24 cellular contexts compared by ENCODE assay signal in the genomic region with DNA sequence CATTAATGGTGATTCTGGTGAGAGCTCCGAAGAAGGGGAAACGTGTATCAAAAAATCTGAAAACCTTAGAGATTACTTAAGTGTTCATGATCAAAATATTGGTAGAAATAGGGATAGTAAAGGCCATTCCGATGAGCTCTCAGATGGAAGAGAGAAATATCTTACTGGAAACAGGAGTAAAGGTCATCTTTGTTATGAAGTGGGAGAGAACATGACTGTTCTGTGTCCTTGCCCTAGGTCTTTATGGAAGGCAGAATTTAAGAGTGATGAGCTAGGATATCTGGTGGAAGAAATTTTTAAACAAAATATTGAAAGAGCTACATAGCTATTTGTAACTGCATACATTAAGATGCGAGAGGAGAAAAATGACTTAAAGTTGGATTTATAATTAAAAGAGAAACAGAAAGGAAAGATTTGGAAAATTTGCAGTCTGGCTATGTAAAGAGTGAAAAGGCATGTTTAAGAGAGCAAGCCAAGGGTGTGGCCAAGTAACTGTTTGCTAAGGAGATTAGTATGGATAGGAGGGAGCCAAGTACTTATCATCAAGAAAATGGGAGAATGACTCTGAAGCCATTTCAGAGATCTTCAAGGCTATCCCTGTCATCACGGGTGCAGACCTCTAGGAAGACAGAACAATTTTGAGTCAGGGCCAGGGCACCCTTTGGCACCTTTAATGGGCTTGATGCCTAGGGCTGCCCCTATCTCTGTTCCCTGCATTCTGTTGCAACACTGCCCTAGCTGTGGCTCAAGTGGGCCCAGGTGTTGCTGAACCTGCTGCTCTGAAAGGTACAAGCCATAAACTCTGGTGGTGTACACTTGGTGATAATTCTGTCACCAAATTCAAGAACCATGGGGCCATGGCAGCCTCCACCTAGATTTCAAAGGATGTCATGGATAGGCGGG. TPM values are rescaled to one million over a fixed set of nuclear protein-coding genes. Genes with fewer than 3 reads are reported as not detected.
DNase-seq lines count a peak whose midpoint lies in the region; ATAC-seq and TF ChIP-seq lines count a peak whose summit lies in the region.
"Had no signal": no experiment of that assay in that cellular context is flagged by ENCODE, and none has a peak within 500 bp of the region (broad histone marks: within the 10 kb centered on the region; RNA-seq: fewer than 3 reads in every experiment).

No MANE protein-coding gene starts in this region.

- no peak overlapping the region for H3K9ac ChIP-seq in mammary epithelial cell (ENCODE audit: insufficient read depth, low read length)

- H3K79me2 ChIP-seq in OCI-LY7 (ENCODE audit: insufficient read depth, low read depth, low read length) (peaks cover 48% of the 10 kb centered on the region; the same call in 1 of the 2 replicates), mammary epithelial cell (ENCODE audit: insufficient read depth, low read length) (peaks cover 97% of the 10 kb centered on the region)

- DNase-seq in OCI-LY7 (ENCODE audit: low spot score), result no peak
- DNase-seq in mammary epithelial cell, result no peak
- DNase-seq in left ventricle myocardium inferior, result peak; percentile 29
- DNase-seq in stimulated activated CD4-positive, alpha-beta T cell treated with anti-CD3 and anti-CD28 coated beads, Interleukin-1b, Interleukin-23, amount 100 ng/mL, for 48 hours, result no peak
- no peak for DNase-seq in sciatic nerve (ENCODE audit: low spot score)
- DNase-seq: activated CD4-positive, alpha-beta memory T cell treated with anti-CD3 and anti-CD28 coated beads, Interleukin-2, amount 10 ng/mL, durations not matched to agents 7 days and 5 days; activated CD4-positive, CD25-positive, alpha-beta regulatory T cell; activated gamma-delta T cell; activated naive CD8-positive, alpha-beta T cell treated with anti-CD3 and anti-CD28 coated beads, Interleukin-2, amount 50 U/mL, for 24 hours; brain microvascular endothelial cell; CD4-positive, CD25-positive, alpha-beta regulatory T cell; colonic mucosa; HCEC 1CT; KG1; naive thymus-derived CD4-positive, alpha-beta T cell; NCI-H146; NCI-H2171 treated with DMSO at 0.1 percent for 48 hours; NCI-H69; ovary; SHP77; SW 1271 had no signal

- no peak for ATAC-seq in HG03175 (IDR thresholded peaks at IDR 0.05; ENCODE audit: unreplicated experiment)
- no peak for ATAC-seq in GM21528 (IDR thresholded peaks at IDR 0.05; ENCODE audit: low FRiP score, unreplicated experiment)
- no peak for ATAC-seq in sciatic nerve
- ATAC-seq: activated naive CD8-positive, alpha-beta T cell treated with anti-CD3 and anti-CD28 coated beads, Interleukin-2, amount 50 U/mL, for 24 hours; naive thymus-derived CD4-positive, alpha-beta T cell had no signal

- peaks cover 14% of the 10 kb centered on the region for H3K4me1 ChIP-seq in OCI-LY7 (ENCODE audit: insufficient read depth, low read length, poor library complexity, severe bottlenecking)
- H3K4me1 ChIP-seq in mammary epithelial cell (ENCODE audit: insufficient read depth, low read length), result peaks cover 43% of the 10 kb centered on the region
- H3K4me1 ChIP-seq in left ventricle myocardium inferior, result peaks cover 50% of the 10 kb centered on the region
- peaks cover 52 to 62% of the 10 kb centered on the region in 2 experiments for H3K4me1 ChIP-seq in neutrophil (ENCODE audit: control insufficient read depth in 1 of 2, insufficient read depth in 1 of 2, low read depth in 1 of 2, low read length in 1 of 2)

- H3K36me3 ChIP-seq in OCI-LY7 (ENCODE audit: insufficient read depth, low read length) (peaks cover 22% of the 10 kb centered on the region; the same call in 1 of the 2 replicates), mammary epithelial cell (ENCODE audit: insufficient read depth, low read length) (peaks cover 3% of the 10 kb centered on the region), left ventricle myocardium inferior (no peaks in the 10 kb centered on the region), neutrophil (no peaks in the 10 kb centered on the region)
- H3K36me3 ChIP-seq: brain microvascular endothelial cell, colonic mucosa, ovary had no signal

- BruUV-seq in OCI-LY7 (replicated peaks; lab: Mats Ljungman, UMichigan) (TSS peak; percentile 5), mammary epithelial cell (replicated peaks; lab: Mats Ljungman, UMichigan) (no TSS peak)

- no peak for TF ChIP-seq CTCF in OCI-LY7 (conservative IDR thresholded peaks at IDR 0.05; ENCODE audit: low read length)
- no peak for TF ChIP-seq CTCF in mammary epithelial cell (conservative IDR thresholded peaks at IDR 0.05 in 1 of 2, IDR thresholded peaks at IDR 0.05 in 1 of 2; ENCODE audit: extremely low read depth in 1 of 2, insufficient read depth in 1 of 2, low read depth in 1 of 2, low read length in 2 of 2)
- TF ChIP-seq CTCF in left ventricle myocardium inferior (IDR thresholded peaks at IDR 0.05; ENCODE audit: borderline replicate concordance), result no peak
- no peak for TF ChIP-seq CTCF in neutrophil (IDR thresholded peaks at IDR 0.05)

- intact Hi-C loops in OCI-LY7 (cut with micrococcal nuclease; ENCODE audit: unreplicated experiment), result no loop called here
- intact Hi-C loops in mammary epithelial cell (cut with micrococcal nuclease), result no loop called here
- intact Hi-C loops in left ventricle myocardium inferior (cut with micrococcal nuclease), result no loop called here
- intact Hi-C loops in sciatic nerve (cut with DNase I), result no loop called here

- H3K4me3 ChIP-seq in OCI-LY7 (ENCODE audit: low read depth, low read length, poor library complexity, severe bottlenecking) (no peak overlapping the region), mammary epithelial cell (replicated peaks in 1 of 3; ENCODE audit: insufficient read depth in 1 of 3, low read depth in 2 of 3, low read length in 3 of 3) (no peak overlapping the region), left ventricle myocardium inferior (no peak overlapping the region), neutrophil (ENCODE audit: low read depth in 1 of 2, low read length in 1 of 2) (no peak overlapping the region)
- H3K4me3 ChIP-seq: colonic mucosa, ovary had no signal

- H3K4me2 ChIP-seq in OCI-LY7 (ENCODE audit: low read length), result no peak overlapping the region
- no peak overlapping the region for H3K4me2 ChIP-seq in mammary epithelial cell (ENCODE audit: insufficient read depth, low read depth, low read length)

- 0 out of 2 replicates have a peak, but pooled peaks cover 9% of the 10 kb centered on the region for H4K20me1 ChIP-seq in OCI-LY7 (ENCODE audit: insufficient read depth, low read length)
- no peaks in the 10 kb centered on the region for H4K20me1 ChIP-seq in mammary epithelial cell (ENCODE audit: insufficient read depth, low read length)

- no peak overlapping the region for H2AFZ ChIP-seq in OCI-LY7 (ENCODE audit: low read length)
- H2AFZ ChIP-seq in mammary epithelial cell (ENCODE audit: low read depth, low read length), result no peak overlapping the region

- no peaks in the 10 kb centered on the region for H3K27me3 ChIP-seq in mammary epithelial cell (ENCODE audit: insufficient read depth, low read length)
- no peaks in the 10 kb centered on the region for H3K27me3 ChIP-seq in left ventricle myocardium inferior (ENCODE audit: low read depth)
- no peaks in the 10 kb centered on the region for H3K27me3 ChIP-seq in neutrophil
- H3K27me3 ChIP-seq: brain microvascular endothelial cell, colonic mucosa, ovary had no signal

- H3K27ac ChIP-seq in OCI-LY7 (ENCODE audit: low read depth, low read length, poor library complexity, severe bottlenecking), result no peak overlapping the region
- peak overlapping the region; percentile 20 for H3K27ac ChIP-seq in mammary epithelial cell (ENCODE audit: insufficient read depth, low read depth, low read length)
- H3K27ac ChIP-seq in left ventricle myocardium inferior (replicated peaks), result peak overlapping the region; percentile 28
- peak overlapping the region; percentile 50 for H3K27ac ChIP-seq in neutrophil
- H3K27ac ChIP-seq: brain microvascular endothelial cell, colonic mucosa had no signal

- WGBS in mammary epithelial cell (ENCODE audit: low coverage, missing lambda C conversion rate), result 93% methylated on average over 6 of the region's 6 CpGs

- no peaks in the 10 kb centered on the region for H3K9me3 ChIP-seq in OCI-LY7 (ENCODE audit: low read length)
- no peaks in the 10 kb centered on the region for H3K9me3 ChIP-seq in mammary epithelial cell (replicated peaks; ENCODE audit: insufficient read depth, low read length)
- H3K9me3 ChIP-seq in left ventricle myocardium inferior (replicated peaks), result no peaks in the 10 kb centered on the region
- H3K9me3 ChIP-seq in neutrophil, result no peaks in the 10 kb centered on the region
- H3K9me3 ChIP-seq: colonic mucosa, ovary had no signal

- CTCF ChIA-PET in OCI-LY7 (lab: Charles Lee; ENCODE audit: unreplicated experiment), result interaction anchor here (0.6 kb wide), 1 partner anchor 71 kb away, joined by 3 read pairs; no protein-coding TSS in a partner anchor
- CTCF ChIA-PET in mammary epithelial cell (lab: Charles Lee; ENCODE audit: low non-redundant PET), result no interaction called here

- H3K9me2 ChIP-seq in OCI-LY7 (ENCODE audit: insufficient read depth, low read length), result no peaks in the 10 kb centered on the region

- in situ Hi-C loops in mammary epithelial cell (cut with MboI; ENCODE audit: low sequenced_read_pairs in 2 of 2), result no loop called here

- dilution Hi-C loops in mammary epithelial cell (cut with HindIII; ENCODE audit: low sequenced_read_pairs), result no loop called here

- POLR2A ChIA-PET in OCI-LY7 (lab: Charles Lee), result interaction anchor here (0.7 to 1.1 kb wide), 2 partner anchors 13 to 25 kb away, joined by 3 read pairs; no protein-coding TSS in a partner anchor

RNA-seq across cellular contexts. Expression of a gene that starts 27.3 kb away (rescaled TPM):
- 39.1 and 41.6 TPM in 2 replicates for total RNA-seq in OCI-LY7 (2014; rRNA removed; shearing (Covaris generic))
- total RNA-seq in OCI-LY7 (2022), result 68.4 and 71.3 TPM in 2 replicates
- total RNA-seq in mammary epithelial cell, result 100 to 1,000 TPM in 1 of 2 donors, 10 to 100 TPM in 1; 96.4 to 126 TPM
- polyA plus RNA-seq in mammary epithelial cell, result 31.9 TPM
- polyA minus RNA-seq in mammary epithelial cell, result 137 TPM
- total RNA-seq in left ventricle myocardium inferior, result 316 TPM
- 111 TPM for total RNA-seq in sciatic nerve
